In the genomic region with DNA sequence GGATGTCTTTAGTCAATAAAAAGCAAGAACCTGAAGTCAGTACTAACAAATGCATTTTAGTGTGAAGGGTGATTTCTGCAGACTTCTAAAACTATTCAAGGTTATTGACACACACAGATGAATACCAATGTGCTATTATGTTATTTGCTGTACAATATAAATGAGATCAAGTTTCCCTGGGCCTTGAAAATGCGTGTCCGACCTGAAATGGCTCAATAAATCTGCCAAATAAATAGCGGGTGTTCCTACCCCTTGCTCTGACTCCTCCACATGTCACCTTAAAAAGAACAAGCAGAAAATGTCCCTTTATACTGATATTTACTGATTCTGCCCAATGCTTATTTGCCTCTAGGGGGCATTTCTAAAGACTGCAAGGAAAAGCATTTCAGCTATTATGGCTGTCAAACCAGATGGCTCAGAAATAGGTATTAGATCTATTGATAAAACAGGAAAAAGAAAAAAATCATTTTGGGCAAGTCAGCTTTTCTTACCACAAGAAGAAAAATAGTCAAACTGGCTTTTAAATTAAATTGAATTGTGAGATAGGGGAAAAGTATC, we compare ENCODE assay signal across 17 cellular contexts.
DNase-seq lines count a peak whose midpoint lies in the region; ATAC-seq and TF ChIP-seq lines count a peak whose summit lies in the region.
"Had no signal": no experiment of that assay in that cellular context is flagged by ENCODE, and none has a peak within 500 bp of the region (broad histone marks: within the 10 kb centered on the region; RNA-seq: fewer than 3 reads in every experiment).

No MANE protein-coding gene starts in this region.

- H3K4me2 ChIP-seq in OCI-LY7 (ENCODE audit: low read length) = no peak overlapping the region

- H3K27ac Mint-ChIP-seq in Caco-2 (ENCODE audit: unreplicated experiment) = peak overlapping the region; percentile 48
- H3K27ac Mint-ChIP-seq: IgD-negative memory B cell had no signal

- H3K79me2 ChIP-seq in OCI-LY7 (ENCODE audit: insufficient read depth, low read depth, low read length) = no peaks in the 10 kb centered on the region

- ATAC-seq in GM19452 (IDR thresholded peaks at IDR 0.05; ENCODE audit: unreplicated experiment) = no peak

- DNase-seq in Caco-2 (no peak), HCEC 1CT (peak; percentile 9), OCI-LY7 (ENCODE audit: low spot score) (no peak), left kidney (ENCODE audit: low read depth, low spot score) (peak; percentile 43), GM13977 (ENCODE audit: low spot score) (no peak)
- DNase-seq in activated CD4-positive, alpha-beta T cell treated with anti-CD3 and anti-CD28 coated beads, Interleukin-2, amount 50 U/mL, for 48 hours = no peak
- DNase-seq: activated CD8-positive, alpha-beta memory T cell treated with anti-CD3 and anti-CD28 coated beads for 24 hours; activated effector memory CD4-positive, alpha-beta T cell treated with Interleukin-2 at 50 U/mL for 16 hours; aorta; dorsolateral prefrontal cortex; foreskin melanocyte; sigmoid colon; stimulated activated CD4-positive, alpha-beta T cell treated with anti-CD3 and anti-CD28 coated beads, Interleukin-4, amount 100 ng/mL, for 1 hour had no signal

- intact Hi-C loops in Caco-2 (cut with micrococcal nuclease; ENCODE audit: unreplicated experiment) = no loop called here
- intact Hi-C loops in OCI-LY7 (cut with micrococcal nuclease; ENCODE audit: unreplicated experiment) = no loop called here

- H4K20me1 ChIP-seq in OCI-LY7 (ENCODE audit: insufficient read depth, low read length) = no peaks in the 10 kb centered on the region

- in situ Hi-C loops in GM13977 (cut with MboI; ENCODE audit: low pct_unique_long_range_greater_than_20kb, low sequenced_read_pairs, unreplicated experiment) = no loop called here

- no peaks in the 10 kb centered on the region for H3K27me3 ChIP-seq in Caco-2 (replicated peaks; ENCODE audit: control insufficient read depth, insufficient read depth, low read length)
- H3K27me3 ChIP-seq: dorsolateral prefrontal cortex, neutrophil, sigmoid colon, tibial nerve had no signal

- peaks cover 62% of the 10 kb centered on the region for H3K4me1 Mint-ChIP-seq in Caco-2 (ENCODE audit: low read depth, unreplicated experiment)

- no peaks in the 10 kb centered on the region for H3K27me3 Mint-ChIP-seq in Caco-2 (ENCODE audit: insufficient read depth, unreplicated experiment)

- H2AFZ ChIP-seq in OCI-LY7 (ENCODE audit: low read length) = no peak overlapping the region

- no peak overlapping the region for H3K4me3 ChIP-seq in Caco-2 (ENCODE audit: low read depth, low read length)
- H3K4me3 ChIP-seq in OCI-LY7 (ENCODE audit: low read depth, low read length, poor library complexity, severe bottlenecking) = no peak overlapping the region
- H3K4me3 ChIP-seq: dorsolateral prefrontal cortex, sigmoid colon, tibial nerve had no signal

- peaks cover 10% of the 10 kb centered on the region for H3K9me3 Mint-ChIP-seq in Caco-2 (ENCODE audit: unreplicated experiment)
- H3K9me3 Mint-ChIP-seq: IgD-negative memory B cell had no signal

- H3K9me3 ChIP-seq in Caco-2 (peaks cover 9% of the 10 kb centered on the region; the same call in 1 of the 2 replicates), OCI-LY7 (ENCODE audit: low read length) (no peaks in the 10 kb centered on the region)
- H3K9me3 ChIP-seq: neutrophil, sigmoid colon, tibial nerve had no signal

- no peak overlapping the region for H3K27ac ChIP-seq in OCI-LY7 (ENCODE audit: low read depth, low read length, poor library complexity, severe bottlenecking)
- H3K27ac ChIP-seq: dorsolateral prefrontal cortex, neutrophil had no signal

- H3K4me3 Mint-ChIP-seq in Caco-2 (ENCODE audit: unreplicated experiment) = no peak overlapping the region
- H3K4me3 Mint-ChIP-seq: IgD-negative memory B cell had no signal

- peaks cover 6% of the 10 kb centered on the region for H3K36me3 Mint-ChIP-seq in Caco-2 (ENCODE audit: insufficient read depth, unreplicated experiment)

- no peaks in the 10 kb centered on the region; the same call in 1 of the 2 replicates for H3K36me3 ChIP-seq in Caco-2 (ENCODE audit: control insufficient read depth, insufficient read depth, low read length)
- no peaks in the 10 kb centered on the region for H3K36me3 ChIP-seq in OCI-LY7 (ENCODE audit: insufficient read depth, low read length)
- H3K36me3 ChIP-seq: neutrophil, sigmoid colon, tibial nerve had no signal

- no peaks in the 10 kb centered on the region for H3K9me2 ChIP-seq in OCI-LY7 (ENCODE audit: insufficient read depth, low read length)

- H3K4me1 ChIP-seq in Caco-2 (peaks cover 66% of the 10 kb centered on the region), OCI-LY7 (ENCODE audit: insufficient read depth, low read length, poor library complexity, severe bottlenecking) (no peaks in the 10 kb centered on the region)

- no peak for TF ChIP-seq CTCF in Caco-2 (IDR thresholded peaks at IDR 0.05; ENCODE audit: insufficient read depth in 1 of 2, low read depth in 1 of 2, low read length in 1 of 2, severe bottlenecking in 1 of 2, unreplicated experiment in 1 of 2)
- peak; percentile 55 for TF ChIP-seq CTCF in OCI-LY7 (conservative IDR thresholded peaks at IDR 0.05; ENCODE audit: low read length)
- TF ChIP-seq CTCF in GM13977 (IDR thresholded peaks at IDR 0.05; ENCODE audit: extremely low read depth, insufficient read depth, missing control alignments) = no peak

- no TSS peak for BruUV-seq in Caco-2 (replicated peaks; lab: Mats Ljungman, UMichigan)
- BruUV-seq in OCI-LY7 (replicated peaks; lab: Mats Ljungman, UMichigan) = no TSS peak

- POLR2A ChIA-PET in Caco-2 (lab: Charles Lee) (interaction anchor here (0.5 kb wide), 1 partner anchor 10 kb away, joined by 4 read pairs; no protein-coding TSS in a partner anchor), OCI-LY7 (lab: Charles Lee) (no interaction called here)

- CTCF ChIA-PET in Caco-2 (lab: Charles Lee) = no interaction called here
- CTCF ChIA-PET in OCI-LY7 (lab: Charles Lee; ENCODE audit: unreplicated experiment) = no interaction called here

Comparison
In these comparisons a context has a peak if more than half of its experiments do, and no peak if none do; other contexts are left out.
1. DNase-seq: peak in HCEC 1CT (single experiment) and left kidney (single experiment); none in Caco-2 (0 of 2), OCI-LY7 (single experiment), activated CD4-positive, alpha-beta T cell treated with anti-CD3 and anti-CD28 coated beads, Interleukin-2, amount 50 U/mL, for 48 hours (0 of 2) and GM13977 (single experiment).